In genomic region chr16:56450275-56450889, GRCh38 we compare ENCODE assay signal across 8 cellular contexts. TPM values are rescaled to one million over a fixed set of nuclear protein-coding genes. Genes with fewer than 3 reads are reported as not detected.
DNase-seq lines count a peak whose midpoint lies in the region; ATAC-seq and TF ChIP-seq lines count a peak whose summit lies in the region.

No MANE protein-coding gene starts in this region.

- H3K4me3 Mint-ChIP-seq in naive thymus-derived CD4-positive, alpha-beta T cell, result peak overlapping the region; percentile 94 to 100 (median 97)

- no peak for ATAC-seq in naive thymus-derived CD4-positive, alpha-beta T cell
- ATAC-seq in sciatic nerve (no peak), GM21367 (IDR thresholded peaks at IDR 0.05; ENCODE audit: unreplicated experiment) (no peak), GM18867 (IDR thresholded peaks at IDR 0.05; ENCODE audit: unreplicated experiment) (no peak), GM21390 (IDR thresholded peaks at IDR 0.05; ENCODE audit: unreplicated experiment) (no peak)

- no peaks in the 10 kb centered on the region for H3K9me3 ChIP-seq in naive thymus-derived CD4-positive, alpha-beta T cell (ENCODE audit: control insufficient read depth in 2 of 3, low read length in 3 of 3)

- peaks cover 10 to 26% (median 14%) of the 10 kb centered on the region in 5 donors for H3K36me3 Mint-ChIP-seq in naive thymus-derived CD4-positive, alpha-beta T cell

- no peak for TF ChIP-seq CTCF in NB4 (IDR thresholded peaks at IDR 0.05; ENCODE audit: low read depth, low read length)

- H3K36me3 ChIP-seq in naive thymus-derived CD4-positive, alpha-beta T cell (ENCODE audit: control insufficient read depth in 2 of 3, insufficient read depth in 3 of 3, low read length in 3 of 3), result peaks cover 11 to 28% (median 22%) of the 10 kb centered on the region in 3 experiments

- peak overlapping the region; percentile 92 to 98 (median 93) for H3K27ac Mint-ChIP-seq in naive thymus-derived CD4-positive, alpha-beta T cell

- intact Hi-C loops in naive thymus-derived CD4-positive, alpha-beta T cell (cut with micrococcal nuclease), result loop anchor here (2.0 to 5.0 kb wide), 7 partner anchors 252 to 1552 kb away; partner anchors contain the start of genes HERPUD1 (in 2 of the 2), GNAO1 (in 1 of the 2), KATNB1 (in 1 of the 2) and PSME3IP1 (in 1 of the 2)
- intact Hi-C loops in sciatic nerve (cut with DNase I), result no loop called here

- no peaks in the 10 kb centered on the region for H3K27me3 ChIP-seq in naive thymus-derived CD4-positive, alpha-beta T cell (ENCODE audit: control insufficient read depth in 2 of 2, insufficient read depth in 2 of 2, low read length in 2 of 2)

- CTCF ChIA-PET in naive thymus-derived CD4-positive, alpha-beta T cell (lab: Charles Lee), result interaction anchor here (1.4 kb wide), 1 partner anchor 24 kb away, joined by 3 read pairs; no protein-coding TSS in a partner anchor

- TF ChIP-seq POLR2A in NB4 (IDR thresholded peaks at IDR 0.05; ENCODE audit: extremely low read depth, insufficient read length), result no peak

- H3K9me3 Mint-ChIP-seq in naive thymus-derived CD4-positive, alpha-beta T cell, result no peaks in the 10 kb centered on the region

- H3K4me1 Mint-ChIP-seq in naive thymus-derived CD4-positive, alpha-beta T cell, result peaks cover 47 to 69% (median 60%) of the 10 kb centered on the region in 7 donors

- POLR2A ChIA-PET in naive thymus-derived CD4-positive, alpha-beta T cell (lab: Charles Lee), result interaction anchor here (0.6 to 1.4 kb wide), 6 partner anchors 11 to 71 kb away, joined by 3 to 5 read pairs (median 5); no protein-coding TSS in a partner anchor

- H3K4me3 ChIP-seq in NB4 (ENCODE audit: low read depth, low read length), result peak overlapping the region; percentile 99
- H3K4me3 ChIP-seq in naive thymus-derived CD4-positive, alpha-beta T cell (ENCODE audit: low read length), result peak overlapping the region; percentile 96

- DNase-seq in GM03348 (ENCODE audit: low spot score), result peak; percentile 35
- peak; percentile 36 for DNase-seq in NB4 (ENCODE audit: low read depth)
- DNase-seq in dermis blood vessel endothelial cell, result peak; percentile 20
- peak in 1 of 9 donors; percentile 29 for DNase-seq in naive thymus-derived CD4-positive, alpha-beta T cell
- no peak for DNase-seq in sciatic nerve (ENCODE audit: low spot score)

- H3K4me1 ChIP-seq in naive thymus-derived CD4-positive, alpha-beta T cell (ENCODE audit: control insufficient read depth in 2 of 2, insufficient read depth in 2 of 2, low read length in 2 of 2), result peaks cover 24 to 42% of the 10 kb centered on the region in 2 donors

- peak overlapping the region; percentile 92 for H3K27ac ChIP-seq in naive thymus-derived CD4-positive, alpha-beta T cell (ENCODE audit: low read depth, low read length)

- no peaks in the 10 kb centered on the region for H3K27me3 Mint-ChIP-seq in naive thymus-derived CD4-positive, alpha-beta T cell

RNA-seq across cellular contexts. Expression of gene NUDT21, which starts 0.8 kb away (rescaled TPM):
- 102 and 147 TPM in 2 replicates for total RNA-seq in dermis blood vessel endothelial cell
- total RNA-seq in naive thymus-derived CD4-positive, alpha-beta T cell, result 100 to 1,000 TPM in 2 of 5 experiments, 10 to 100 TPM in 3; 74.0 to 191 (median 97.5) TPM
- polyA plus RNA-seq in naive thymus-derived CD4-positive, alpha-beta T cell, result 10 to 100 TPM; 63.9 to 65.6 TPM
- 91.3 TPM for total RNA-seq in sciatic nerve

RNA-seq across cellular contexts. Expression of gene OGFOD1, which starts 1.0 kb away (rescaled TPM):
- total RNA-seq in dermis blood vessel endothelial cell (71.6 and 155 TPM in 2 replicates), sciatic nerve (35.9 TPM)
- 10 to 100 TPM; 23.8 to 51.8 (median 42.1) TPM for total RNA-seq in naive thymus-derived CD4-positive, alpha-beta T cell
- 100 to 1,000 TPM in 1 of 2 donors, 10 to 100 TPM in 1; 98.5 to 106 TPM for polyA plus RNA-seq in naive thymus-derived CD4-positive, alpha-beta T cell

RNA-seq across cellular contexts. Expression of gene AMFR, which starts 25.0 kb away (rescaled TPM):
- total RNA-seq in dermis blood vessel endothelial cell, result 244 and 318 TPM in 2 replicates
- 10 to 100 TPM; 45.5 to 83.3 (median 62.0) TPM for total RNA-seq in naive thymus-derived CD4-positive, alpha-beta T cell
- polyA plus RNA-seq in naive thymus-derived CD4-positive, alpha-beta T cell, result 10 to 100 TPM; 35.7 to 37.2 TPM
- 152 TPM for total RNA-seq in sciatic nerve
